ENCODE assay signal across 27 cellular contexts in the genomic region with DNA sequence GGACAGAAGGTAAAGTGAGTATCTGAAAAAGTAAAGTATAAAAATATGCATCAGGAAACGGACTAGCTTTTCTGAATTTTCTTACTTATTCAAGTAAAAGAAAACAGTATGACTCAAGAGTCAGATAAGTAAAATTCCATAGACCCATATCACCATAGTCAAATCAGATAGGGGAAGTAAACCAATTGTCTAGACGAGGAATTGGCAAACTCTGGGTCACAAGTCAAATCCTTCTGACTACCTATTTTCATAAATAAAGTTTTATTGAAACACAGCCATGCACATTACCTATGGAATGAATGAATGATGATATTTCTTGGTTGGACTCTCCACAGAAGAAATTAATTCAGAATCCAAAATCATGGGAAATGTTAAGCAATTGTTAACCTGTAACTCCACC. TPM values are rescaled to one million over a fixed set of nuclear protein-coding genes. Genes with fewer than 3 reads are reported as not detected.
DNase-seq lines count a peak whose midpoint lies in the region; ATAC-seq, FAIRE-seq and TF ChIP-seq lines count a peak whose summit lies in the region.
"Had no signal": no experiment of that assay in that cellular context is flagged by ENCODE, and none has a peak within 500 bp of the region (broad histone marks: within the 10 kb centered on the region; RNA-seq: fewer than 3 reads in every experiment).

No MANE protein-coding gene starts in this region.

- SMC1A ChIA-PET in GM12878 (lab: Charles Lee; ENCODE audit: uncharacterized antibody, unreplicated experiment), result interaction anchor here (2.1 to 7.8 kb wide), 4 partner anchors 10 to 47 kb away, joined by 7 to 73 read pairs (median 20); no protein-coding TSS in a partner anchor

- H3K4me3 ChIP-seq in SK-N-SH (ENCODE audit: low read depth in 2 of 2, low read length in 1 of 2), result no peak overlapping the region
- no peak overlapping the region for H3K4me3 ChIP-seq in GM12878
- H3K4me3 ChIP-seq in left ventricle myocardium inferior, result no peak overlapping the region
- H3K4me3 ChIP-seq: ascending aorta, neural progenitor cell, stomach, transverse colon had no signal

- intact Hi-C loops in GM12878 (cut with micrococcal nuclease; ENCODE audit: unreplicated experiment), result no loop called here
- intact Hi-C loops in left ventricle myocardium inferior (cut with micrococcal nuclease), result no loop called here

- peaks cover 34% of the 10 kb centered on the region for H3K4me1 Mint-ChIP-seq in progenitor cell of endocrine pancreas (ENCODE audit: low read depth)

- no peak overlapping the region for H3K4me3 Mint-ChIP-seq in progenitor cell of endocrine pancreas (ENCODE audit: low read depth)
- H3K4me3 Mint-ChIP-seq: activated CD4-positive, alpha-beta T cell treated with anti-CD3 and anti-CD28 coated beads, Interleukin-2, amount 10 ng/mL, durations not matched to agents 7 days and 5 days; activated T-helper 1 cell treated with anti-CD3 and anti-CD28 coated beads, Interleukin-12 subunit alpha, Interleukin-12 subunit beta, Interleukin-2, Interleukin-4 antibody, amounts not matched to agents 30 ng/mL and 10 ng/mL and 1 ng/mL, durations not matched to agents 14 hours and 24 hours and 36 hours; neural progenitor cell had no signal

- peak overlapping the region; percentile 25; the same call in 1 of the 2 replicates for H3K4me2 ChIP-seq in SK-N-SH
- no peak overlapping the region for H3K4me2 ChIP-seq in GM12878 (ENCODE audit: control insufficient read depth, insufficient read depth)
- H3K4me2 ChIP-seq: neural progenitor cell had no signal

- H3K9me3 ChIP-seq in SK-N-SH (no peaks in the 10 kb centered on the region), GM12878 (replicated peaks; ENCODE audit: control insufficient read depth, insufficient read depth, low read length) (no peaks in the 10 kb centered on the region), left ventricle myocardium inferior (replicated peaks) (no peaks in the 10 kb centered on the region)
- H3K9me3 ChIP-seq: ascending aorta, stomach, transverse colon had no signal

- no peak for ATAC-seq in SK-N-SH treated with all-trans-retinoic acid at 6 μM for 48 hours
- ATAC-seq in GM12878, result no peak
- ATAC-seq in GM18870 (IDR thresholded peaks at IDR 0.05; ENCODE audit: unreplicated experiment), result no peak
- ATAC-seq: foreskin keratinocyte had no signal

- in situ Hi-C loops in GM12878 (cut with MboI), result no loop called here

- TF ChIP-seq POLR2A in GM12878 (IDR thresholded peaks at IDR 0.05; ENCODE audit: low read depth, low read length), result no peak

- no peak for TF ChIP-seq CTCF in SK-N-SH (IDR thresholded peaks at IDR 0.05)
- TF ChIP-seq CTCF in GM12878 (IDR thresholded peaks at IDR 0.05 in 2 of 3, conservative IDR thresholded peaks at IDR 0.05 in 1 of 3; ENCODE audit: control insufficient read depth in 2 of 3, extremely low read depth in 1 of 3, insufficient read depth in 1 of 3, low read depth in 3 of 3, low read length in 3 of 3), result no peak
- TF ChIP-seq CTCF in progenitor cell of endocrine pancreas (IDR thresholded peaks at IDR 0.05; ENCODE audit: unreplicated experiment), result no peak
- no peak for TF ChIP-seq CTCF in left ventricle myocardium inferior (IDR thresholded peaks at IDR 0.05; ENCODE audit: borderline replicate concordance)

- H3K27me3 Mint-ChIP-seq in progenitor cell of endocrine pancreas, result no peaks in the 10 kb centered on the region
- H3K27me3 Mint-ChIP-seq: activated CD4-positive, alpha-beta T cell treated with anti-CD3 and anti-CD28 coated beads, Interleukin-2, amount 10 ng/mL, durations not matched to agents 7 days and 5 days had no signal

- no peak for TF ChIP-seq EP300 in SK-N-SH (IDR thresholded peaks at IDR 0.05; ENCODE audit: borderline replicate concordance in 1 of 2, low read depth in 1 of 2, low read length in 1 of 2)
- TF ChIP-seq EP300 in GM12878 (IDR thresholded peaks at IDR 0.05; ENCODE audit: borderline replicate concordance in 1 of 2, control insufficient read depth in 1 of 2, low read depth in 2 of 2, low read length in 2 of 2), result no peak

- no peak for FAIRE-seq in GM12878 (lab: Jason Lieb, UNC)
- FAIRE-seq: GM12891 had no signal

- 13% methylated on average over 2 of the region's 2 CpGs for WGBS in SK-N-SH (ENCODE audit: low lambda C conversion rate)
- 64% methylated on average over 2 of the region's 2 CpGs for WGBS in GM12878 (ENCODE audit: insufficient coverage, insufficient replicate concordance, low lambda C conversion rate, missing lambda C conversion rate)

- DNase-seq in SK-N-SH (no peak), GM12878 (ENCODE audit: low read depth, low spot score) (no peak), iris pigment epithelial cell (ENCODE audit: low read depth) (peak; percentile 84), SKM-1 treated with dmso at 0.1 percent for 144 hours (lab: John Stamatoyannopoulos, UW; ENCODE audit: unreplicated experiment) (no peak), progenitor cell of endocrine pancreas (ENCODE audit: low spot score, unreplicated experiment) (no peak), left ventricle myocardium inferior (no peak)
- DNase-seq: 8988T; activated CD4-positive, alpha-beta T cell treated with anti-CD3 and anti-CD28 coated beads, Interleukin-2, amount 10 ng/mL, durations not matched to agents 7 days and 5 days; activated naive CD4-positive, alpha-beta T cell treated with anti-CD3 and anti-CD28 coated beads, Interleukin-2, amount 50 U/mL, for 16 hours; DMS79 treated with DMSO at 0.1 percent for 48 hours; effector CD8-positive, alpha-beta T cell; erythroblast; foreskin keratinocyte; hypothalamus; NCI-H2029; NCI-H82; stomach; T-helper 9 cell; transverse colon had no signal

- H3K9ac ChIP-seq in SK-N-SH (no peak overlapping the region), GM12878 (ENCODE audit: control insufficient read depth, insufficient read depth, low read length) (no peak overlapping the region)
- H3K9ac ChIP-seq: neural progenitor cell had no signal

- H3K27me3 ChIP-seq in SK-N-SH (ENCODE audit: insufficient read depth) (no peaks in the 10 kb centered on the region), GM12878 (replicated peaks in 1 of 2; ENCODE audit: control insufficient read depth in 2 of 2, insufficient read depth in 2 of 2, low read length in 1 of 2) (no peaks in the 10 kb centered on the region), left ventricle myocardium inferior (ENCODE audit: low read depth) (no peaks in the 10 kb centered on the region)
- H3K27me3 ChIP-seq: ascending aorta, foreskin keratinocyte, neural progenitor cell, stomach, transverse colon had no signal

- POLR2A ChIA-PET in SK-N-SH (lab: Yijun Ruan, JAX) (no interaction called here), GM12878 (lab: Charles Lee) (interaction anchor here (1.3 kb wide), 1 partner anchor 99 kb away, joined by 3 read pairs; no protein-coding TSS in a partner anchor)

- H2AFZ ChIP-seq in SK-N-SH (ENCODE audit: low read depth) (peak overlapping the region; percentile 78; the same call in 1 of the 2 replicates), GM12878 (ENCODE audit: control insufficient read depth, low read depth, low read length) (no peak overlapping the region)
- H2AFZ ChIP-seq: neural progenitor cell had no signal

- H3K27ac ChIP-seq in SK-N-SH (ENCODE audit: low read depth in 2 of 2, low read length in 1 of 2), result peak overlapping the region in 1 of 2 experiments; percentile 40; a peak in 1 of 4 replicates
- no peak overlapping the region for H3K27ac ChIP-seq in GM12878 (ENCODE audit: control insufficient read depth, insufficient read depth)
- no peak overlapping the region for H3K27ac ChIP-seq in left ventricle myocardium inferior (replicated peaks)
- H3K27ac ChIP-seq: ascending aorta, foreskin keratinocyte, neural progenitor cell, transverse colon had no signal

- no peak for TF ChIP-seq RAD21 in SK-N-SH (IDR thresholded peaks at IDR 0.05; ENCODE audit: low read length)
- TF ChIP-seq RAD21 in GM12878 (IDR thresholded peaks at IDR 0.05; ENCODE audit: insufficient read depth, low read depth, low read length), result no peak

- no peaks in the 10 kb centered on the region for H3K36me3 Mint-ChIP-seq in progenitor cell of endocrine pancreas (ENCODE audit: insufficient read depth)
- H3K36me3 Mint-ChIP-seq: neural progenitor cell had no signal

- H3K36me3 ChIP-seq in SK-N-SH (replicated peaks in 1 of 2; ENCODE audit: control insufficient read depth in 1 of 2, insufficient read depth in 2 of 2, low read length in 1 of 2) (no peaks in the 10 kb centered on the region), GM12878 (ENCODE audit: control insufficient read depth in 2 of 2, insufficient read depth in 2 of 2, low read length in 1 of 2) (no peaks in the 10 kb centered on the region), left ventricle myocardium inferior (no peaks in the 10 kb centered on the region)
- H3K36me3 ChIP-seq: ascending aorta, neural progenitor cell, stomach, transverse colon had no signal

- H3K4me1 ChIP-seq in SK-N-SH (ENCODE audit: control insufficient read depth in 1 of 2, insufficient read depth in 2 of 2, low read depth in 1 of 2, low read length in 1 of 2) (no peaks in the 10 kb centered on the region), GM12878 (ENCODE audit: control insufficient read depth, insufficient read depth, low read length) (no peaks in the 10 kb centered on the region), left ventricle myocardium inferior (no peaks in the 10 kb centered on the region)
- H3K4me1 ChIP-seq: ascending aorta, foreskin keratinocyte had no signal

- H3F3A ChIP-seq in SK-N-SH (replicated peaks; ENCODE audit: insufficient read depth), result peaks cover 13% of the 10 kb centered on the region

- RAD21 ChIA-PET in GM12878 (lab: Charles Lee; ENCODE audit: unreplicated experiment), result interaction anchor here (1.7 to 3.6 kb wide), 2 partner anchors 8 to 10 kb away, joined by 4 to 10 read pairs; no protein-coding TSS in a partner anchor

- H3K79me2 ChIP-seq in SK-N-SH (ENCODE audit: insufficient read depth) (no peaks in the 10 kb centered on the region), GM12878 (ENCODE audit: control insufficient read depth, insufficient read depth, low read length) (no peaks in the 10 kb centered on the region)

- no peaks in the 10 kb centered on the region for H4K20me1 ChIP-seq in SK-N-SH (ENCODE audit: insufficient read depth)
- no peaks in the 10 kb centered on the region for H4K20me1 ChIP-seq in GM12878 (ENCODE audit: control insufficient read depth, insufficient read depth)

- no TSS peak for BruUV-seq in GM12878 (replicated peaks; lab: Mats Ljungman, UMichigan)

- no peak overlapping the region for H3K27ac Mint-ChIP-seq in progenitor cell of endocrine pancreas
- H3K27ac Mint-ChIP-seq: activated CD4-positive, alpha-beta T cell treated with anti-CD3 and anti-CD28 coated beads, Interleukin-2, amount 10 ng/mL, durations not matched to agents 7 days and 5 days; activated T-helper 1 cell treated with anti-CD3 and anti-CD28 coated beads, Interleukin-12 subunit alpha, Interleukin-12 subunit beta, Interleukin-2, Interleukin-4 antibody, amounts not matched to agents 30 ng/mL and 10 ng/mL and 1 ng/mL, durations not matched to agents 14 hours and 24 hours and 36 hours; neural progenitor cell had no signal

- no peaks in the 10 kb centered on the region; the same call in 1 of the 2 replicates for H3K9me2 ChIP-seq in SK-N-SH

- H3K9me3 Mint-ChIP-seq in progenitor cell of endocrine pancreas (ENCODE audit: low read depth), result no peaks in the 10 kb centered on the region
- H3K9me3 Mint-ChIP-seq: activated CD4-positive, alpha-beta T cell treated with anti-CD3 and anti-CD28 coated beads, Interleukin-2, amount 10 ng/mL, durations not matched to agents 7 days and 5 days; activated T-helper 1 cell treated with anti-CD3 and anti-CD28 coated beads, Interleukin-12 subunit alpha, Interleukin-12 subunit beta, Interleukin-2, Interleukin-4 antibody, amounts not matched to agents 30 ng/mL and 10 ng/mL and 1 ng/mL, durations not matched to agents 14 hours and 24 hours and 36 hours; neural progenitor cell had no signal

- CTCF ChIA-PET in SK-N-SH (lab: Yijun Ruan, JAX), result no interaction called here
- CTCF ChIA-PET in GM12878 (lab: Yijun Ruan, JAX), result interaction anchor here (3.4 kb wide), 1 partner anchor 13 kb away, joined by 17 read pairs; no protein-coding TSS in a partner anchor

RNA-seq across cellular contexts. Expression of gene TMC1, which starts 59.1 kb away (rescaled TPM):
- polyA plus RNA-seq in SK-N-SH (2012; rRNA removed) (0.10 TPM in 1 of 2 replicates, not detected in the other), GM12878 (2011; rRNA removed) (0.46 and 0.49 TPM in 2 replicates), GM12878 (2014; fragmentation: Illumina TruSeq; extraction: Trizol) (0.11 and 0.21 TPM in 2 replicates), GM12878 (2014; fragmentation: Nextera tagmentation; extraction: Ambion mirVana) (under 1 TPM; 0.24 to 0.71 TPM), GM12878 (2014; rRNA removed) (0.39 and 0.94 TPM in 2 replicates), GM12878 (2016; fragmentation: Nextera tagmentation; extraction: Ambion mirVana) (under 1 TPM in 1 of 2 experiments, not detected in 1; 0.06 TPM)
- polyA plus RNA-seq in SK-N-SH (2012; cell fraction: cytosol; rRNA removed), result 0.06 and 0.10 TPM in 2 replicates
- polyA plus RNA-seq in SK-N-SH (2012; cell fraction: nucleus; rRNA removed), result 0.07 and 0.20 TPM in 2 replicates
- 1.0 and 2.8 TPM in 2 replicates for total RNA-seq in GM12878 (2013; cell fraction: nucleolus; rRNA removed)
- total RNA-seq in GM12878 (2014; rRNA removed) (0.22 and 0.40 TPM in 2 replicates), GM12878 (2014; rRNA removed; fragmentation: Illumina TruSeq; extraction: Trizol) (0.67 and 0.74 TPM in 2 replicates), GM12878 (2021) (0.23 TPM in 1 of 2 replicates, not detected in the other), progenitor cell of endocrine pancreas (not detected in 2 replicates), left ventricle myocardium inferior (0.25 TPM)
- polyA plus RNA-seq in GM12878 (2011; ENCODE audit: low read depth), result not detected
- polyA plus RNA-seq in GM12878 (2011; cell fraction: cytosol; rRNA removed), result 0.07 and 0.25 TPM in 2 replicates
- 0.28 and 0.32 TPM in 2 replicates for polyA plus RNA-seq in GM12878 (2011; cell fraction: nucleus; rRNA removed)
- not detected in 2 replicates for polyA plus RNA-seq in GM12878 (2012)
- polyA minus RNA-seq in GM12878 (2011; rRNA and poly(A)+ RNA removed), result 0.41 and 0.88 TPM in 2 replicates
- not detected in 2 replicates for polyA minus RNA-seq in GM12878 (2011; cell fraction: cytosol; rRNA and poly(A)+ RNA removed)
- polyA minus RNA-seq in GM12878 (2011; cell fraction: nucleus; rRNA and poly(A)+ RNA removed), result not detected in 2 replicates
- total RNA-seq: activated CD4-positive, alpha-beta T cell treated with anti-CD3 and anti-CD28 coated beads, Interleukin-2, amount 10 ng/mL, durations not matched to agents 7 days and 5 days; activated T-helper 1 cell treated with anti-CD3 and anti-CD28 coated beads, Interleukin-12 subunit alpha, Interleukin-12 subunit beta, Interleukin-2, Interleukin-4 antibody, amounts not matched to agents 30 ng/mL and 10 ng/mL and 1 ng/mL, durations not matched to agents 14 hours and 24 hours and 36 hours; ascending aorta; foreskin keratinocyte; LHCN-M2; liver had no signal
- polyA plus RNA-seq: foreskin keratinocyte had no signal
